ENCODE assay signal across 31 cellular contexts in the genomic region with DNA sequence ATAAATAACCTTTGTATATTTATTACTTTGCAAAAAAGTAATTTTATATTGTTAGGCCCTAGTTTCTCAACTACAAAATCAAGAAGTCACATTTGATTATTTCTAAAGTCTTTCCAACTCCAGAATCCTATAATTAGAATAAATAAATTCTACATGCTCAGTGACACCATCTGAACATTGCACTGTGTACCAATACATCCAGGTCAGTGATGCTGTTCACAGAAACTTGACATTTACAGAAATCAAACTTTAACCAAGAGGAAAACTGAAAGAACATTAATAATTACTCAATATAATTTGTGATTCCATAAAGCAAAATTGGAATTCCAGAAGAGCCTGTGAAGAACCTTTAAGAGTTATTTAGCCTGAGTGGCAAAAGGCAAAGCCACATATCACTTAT.
DNase-seq lines count a peak whose midpoint lies in the region; ATAC-seq and TF ChIP-seq lines count a peak whose summit lies in the region.
"Had no signal": no experiment of that assay in that cellular context is flagged by ENCODE, and none has a peak within 500 bp of the region (broad histone marks: within the 10 kb centered on the region; RNA-seq: fewer than 3 reads in every experiment).

No MANE protein-coding gene starts in this region.

- POLR2A ChIA-PET in IMR-90 (lab: Charles Lee; ENCODE audit: unreplicated experiment) = interaction anchor here (0.6 kb wide), 1 partner anchor 75 kb away, joined by 3 read pairs; no protein-coding TSS in a partner anchor

- DNase-seq in IMR-90 (no peak), esophagus muscularis mucosa (ENCODE audit: extremely low spot score) (no peak), nucleus accumbens (lab: John Stamatoyannopoulos, UW) (no peak)
- no peak for DNase-seq in activated effector memory CD4-positive, alpha-beta T cell treated with Interleukin-2 at 50 U/mL for 16 hours
- DNase-seq in activated naive CD8-positive, alpha-beta T cell treated with anti-CD3 and anti-CD28 coated beads for 36 hours = no peak
- DNase-seq: activated CD4-positive, alpha-beta T cell treated with anti-CD3 and anti-CD28 coated beads for 36 hours; activated CD8-positive, alpha-beta T cell treated with anti-CD3 and anti-CD28 coated beads, Interleukin-2, amount 10 ng/mL, durations not matched to agents 7 days and 5 days; anterior cingulate cortex; CD4-positive, alpha-beta T cell; cortex of kidney; EL; foreskin keratinocyte; head of caudate nucleus; islet precursor cell; Karpas-422; left ventricle myocardium superior; naive thymus-derived CD8-positive, alpha-beta T cell; NCI-H1417 treated with DMSO at 0.1 percent for 48 hours; NCI-H2081; Peyer's patch; SIG-M5; small intestine; stimulated activated CD4-positive, alpha-beta T cell treated with anti-CD3 and anti-CD28 coated beads, Interleukin-1b, Interleukin-23, amount 100 ng/mL, for 48 hours; stimulated activated naive CD4-positive, alpha-beta T cell treated with Interleukin-2 at 50 U/mL for 16 hours; T1000; testis; uterus had no signal

- peaks cover 52% of the 10 kb centered on the region for H3K4me1 Mint-ChIP-seq in nephron
- H3K4me1 Mint-ChIP-seq in activated naive CD8-positive, alpha-beta T cell treated with anti-CD3 and anti-CD28 coated beads for 36 hours = peaks cover 37% of the 10 kb centered on the region

- no peak overlapping the region for H2AK9ac ChIP-seq in IMR-90 (replicated peaks; ENCODE audit: low read depth, low read length, poor library complexity)

- peaks cover 2% of the 10 kb centered on the region for H3K9me3 Mint-ChIP-seq in nephron
- H3K9me3 Mint-ChIP-seq in activated naive CD8-positive, alpha-beta T cell treated with anti-CD3 and anti-CD28 coated beads for 36 hours = peaks cover 9% of the 10 kb centered on the region
- H3K9me3 Mint-ChIP-seq: CD4-positive, alpha-beta T cell; naive thymus-derived CD8-positive, alpha-beta T cell had no signal

- in situ Hi-C loops in IMR-90 (cut with MboI; ENCODE audit: low sequenced_read_pairs) = no loop called here

- 0 out of 2 replicates have a peak, but pooled peaks cover 6% of the 10 kb centered on the region for H4K20me1 ChIP-seq in IMR-90 (ENCODE audit: insufficient read depth, low read length)

- TF ChIP-seq CTCF in IMR-90 (conservative IDR thresholded peaks at IDR 0.05; ENCODE audit: low read depth, low read length) (no peak), esophagus muscularis mucosa (IDR thresholded peaks at IDR 0.05) (no peak), nephron (IDR thresholded peaks at IDR 0.05; ENCODE audit: unreplicated experiment in 3 of 3) (no peak)

- peak overlapping the region in 2 of 3 experiments; percentile 96 to 99 for H3K27ac Mint-ChIP-seq in nephron
- no peak overlapping the region for H3K27ac Mint-ChIP-seq in activated naive CD8-positive, alpha-beta T cell treated with anti-CD3 and anti-CD28 coated beads for 36 hours
- H3K27ac Mint-ChIP-seq: activated CD4-positive, alpha-beta T cell treated with anti-CD3 and anti-CD28 coated beads for 36 hours; activated CD8-positive, alpha-beta T cell treated with anti-CD3 and anti-CD28 coated beads, Interleukin-2, amount 10 ng/mL, durations not matched to agents 7 days and 5 days; CD4-positive, alpha-beta T cell had no signal

- no TSS peak for BruUV-seq in IMR-90 (replicated peaks; lab: Mats Ljungman, UMichigan)

- intact Hi-C loops in IMR-90 (cut with micrococcal nuclease) = loop anchor here (2.0 to 10.0 kb wide), 3 partner anchors 59 to 321 kb away; no protein-coding TSS in a partner anchor
- intact Hi-C loops in esophagus muscularis mucosa (cut with DNase I) = no loop called here

- H4K91ac ChIP-seq in IMR-90 (ENCODE audit: insufficient read depth, low read depth, low read length) = 0 out of 2 replicates have a peak overlapping the region, but pooled peaks have one; percentile 41

- peak overlapping the region; percentile 76; the same call in 1 of the 2 replicates for H2AK5ac ChIP-seq in IMR-90 (ENCODE audit: low read depth, low read length)

- H2BK120ac ChIP-seq in IMR-90 (ENCODE audit: low read depth, low read length) = peak overlapping the region; percentile 80

- peak overlapping the region; percentile 19; the same call in 1 of the 2 replicates for H3K4ac ChIP-seq in IMR-90 (ENCODE audit: low read depth, low read length)

- peak overlapping the region; percentile 77 for H2BK20ac ChIP-seq in IMR-90 (ENCODE audit: low read depth, low read length)

- H3K79me2 ChIP-seq in ACC112 (ENCODE audit: control insufficient read depth, insufficient read depth, low read length, unreplicated experiment) = peaks cover 47% of the 10 kb centered on the region

- H3K4me3 Mint-ChIP-seq in nephron = no peak overlapping the region
- no peak overlapping the region for H3K4me3 Mint-ChIP-seq in activated naive CD8-positive, alpha-beta T cell treated with anti-CD3 and anti-CD28 coated beads for 36 hours
- H3K4me3 Mint-ChIP-seq: activated CD4-positive, alpha-beta T cell treated with anti-CD3 and anti-CD28 coated beads for 36 hours; activated CD8-positive, alpha-beta T cell treated with anti-CD3 and anti-CD28 coated beads, Interleukin-2, amount 10 ng/mL, durations not matched to agents 7 days and 5 days; CD4-positive, alpha-beta T cell had no signal

- no peak overlapping the region; the same call in 1 of the 2 replicates for H3K4me3 ChIP-seq in ACC112 (ENCODE audit: low read depth, low read length)
- H3K4me3 ChIP-seq in IMR-90 (ENCODE audit: insufficient read depth, low read depth, low read length) = no peak overlapping the region
- H3K4me3 ChIP-seq in esophagus muscularis mucosa = no peak overlapping the region
- H3K4me3 ChIP-seq: Peyer's patch, testis, uterus had no signal

- peak overlapping the region; percentile 85 for H3K14ac ChIP-seq in IMR-90 (replicated peaks; ENCODE audit: low read depth, low read length)

- no peak for TF ChIP-seq RAD21 in IMR-90 (IDR thresholded peaks at IDR 0.05; ENCODE audit: low read length)

- no peaks in the 10 kb centered on the region for H3K27me3 ChIP-seq in ACC112 (ENCODE audit: insufficient read depth, low read length)
- no peaks in the 10 kb centered on the region for H3K27me3 ChIP-seq in IMR-90 (ENCODE audit: control insufficient read depth, insufficient read depth, low read length)
- no peaks in the 10 kb centered on the region for H3K27me3 ChIP-seq in esophagus muscularis mucosa
- H3K27me3 ChIP-seq: foreskin keratinocyte, Peyer's patch, testis, uterus had no signal

- peak overlapping the region; percentile 42; the same call in 1 of the 2 replicates for H3K9ac ChIP-seq in IMR-90 (ENCODE audit: low read depth, low read length)

- peaks cover 2% of the 10 kb centered on the region; the same call in 1 of the 2 replicates for H3K9me3 ChIP-seq in IMR-90 (ENCODE audit: control insufficient read depth, insufficient read depth, low read length)
- no peaks in the 10 kb centered on the region for H3K9me3 ChIP-seq in esophagus muscularis mucosa
- H3K9me3 ChIP-seq: Peyer's patch, testis, uterus had no signal

- CTCF ChIA-PET in IMR-90 (lab: Yijun Ruan, JAX) = no interaction called here

- H3K56ac ChIP-seq in IMR-90 (ENCODE audit: extremely low read depth, insufficient read depth, low read length) = no peak overlapping the region

- ATAC-seq in IMR-90 (ENCODE audit: low read depth) (no peak), GM21367 (IDR thresholded peaks at IDR 0.05; ENCODE audit: unreplicated experiment) (no peak)
- ATAC-seq: activated CD4-positive, alpha-beta T cell treated with anti-CD3 and anti-CD28 coated beads for 36 hours; activated CD8-positive, alpha-beta T cell treated with anti-CD3 and anti-CD28 coated beads, Interleukin-2, amount 10 ng/mL, durations not matched to agents 7 days and 5 days; foreskin keratinocyte; left ventricle myocardium superior; naive thymus-derived CD8-positive, alpha-beta T cell had no signal

- dilution Hi-C loops in IMR-90 (cut with HindIII; ENCODE audit: low sequenced_read_pairs, unreplicated experiment) = no loop called here

- H3K4me1 ChIP-seq in ACC112 (ENCODE audit: control insufficient read depth, insufficient read depth, low read length, unreplicated experiment) (peaks cover 51% of the 10 kb centered on the region), IMR-90 (ENCODE audit: control insufficient read depth, insufficient read depth, low read length) (peaks cover 9% of the 10 kb centered on the region), esophagus muscularis mucosa (peaks cover 20 to 63% (median 53%) of the 10 kb centered on the region in 4 donors)
- H3K4me1 ChIP-seq: testis, uterus had no signal

- TF ChIP-seq EP300 in esophagus muscularis mucosa (IDR thresholded peaks at IDR 0.05) = no peak

- no peak for TF ChIP-seq POLR2A in IMR-90 (IDR thresholded peaks at IDR 0.05; ENCODE audit: low read depth, low read length)
- no peak for TF ChIP-seq POLR2A in esophagus muscularis mucosa (IDR thresholded peaks at IDR 0.05; ENCODE audit: low read depth)

- H3K36me3 Mint-ChIP-seq in nephron (ENCODE audit: low read depth) = peaks cover 21% of the 10 kb centered on the region
- peaks cover 43% of the 10 kb centered on the region for H3K36me3 Mint-ChIP-seq in activated naive CD8-positive, alpha-beta T cell treated with anti-CD3 and anti-CD28 coated beads for 36 hours
- H3K36me3 Mint-ChIP-seq: naive thymus-derived CD8-positive, alpha-beta T cell had no signal

- H2AFZ ChIP-seq in ACC112 (ENCODE audit: low read length, unreplicated experiment) = no peak overlapping the region
- no peak overlapping the region for H2AFZ ChIP-seq in IMR-90 (replicated peaks; ENCODE audit: low read length, poor library complexity)

- peak overlapping the region in 1 of 2 experiments; percentile 61; a peak in 1 of 4 replicates for H4K8ac ChIP-seq in IMR-90 (ENCODE audit: low read depth in 2 of 2, low read length in 2 of 2)

- H3K27ac ChIP-seq in ACC112 (ENCODE audit: low read depth, low read length) (peak overlapping the region; percentile 87), IMR-90 (ENCODE audit: insufficient read depth, low read length) (no peak overlapping the region), esophagus muscularis mucosa (replicated peaks in 1 of 4) (peak overlapping the region in 3 of 4 donors; percentile 7 to 82 (median 82))
- H3K27ac ChIP-seq: foreskin keratinocyte, HL-60, testis had no signal

- no peaks in the 10 kb centered on the region for H3K9me1 ChIP-seq in IMR-90 (ENCODE audit: insufficient read depth, low read length)

- peaks cover 4 to 27% of the 10 kb centered on the region in 2 experiments; a peak in 3 of 4 replicates for H3K79me1 ChIP-seq in IMR-90 (ENCODE audit: low read depth in 1 of 2, low read length in 2 of 2)

- H3K4me2 ChIP-seq in IMR-90 (ENCODE audit: low read depth, low read length) = peak overlapping the region; percentile 30; the same call in 1 of the 2 replicates

- peak overlapping the region; percentile 57; the same call in 1 of the 3 replicates for H2BK15ac ChIP-seq in IMR-90 (ENCODE audit: low read depth, low read length)

- peak overlapping the region; percentile 71 for H2BK5ac ChIP-seq in IMR-90 (ENCODE audit: low read depth, low read length, poor library complexity, severe bottlenecking)

- H3K27me3 Mint-ChIP-seq in nephron (ENCODE audit: low read depth) = no peaks in the 10 kb centered on the region
- H3K27me3 Mint-ChIP-seq in activated naive CD8-positive, alpha-beta T cell treated with anti-CD3 and anti-CD28 coated beads for 36 hours = no peaks in the 10 kb centered on the region
- H3K27me3 Mint-ChIP-seq: activated CD4-positive, alpha-beta T cell treated with anti-CD3 and anti-CD28 coated beads for 36 hours; CD4-positive, alpha-beta T cell; naive thymus-derived CD8-positive, alpha-beta T cell had no signal

- H3K36me3 ChIP-seq in ACC112 (ENCODE audit: insufficient read depth, low read length) (no peaks in the 10 kb centered on the region), IMR-90 (ENCODE audit: control insufficient read depth, insufficient read depth, low read length) (no peaks in the 10 kb centered on the region), esophagus muscularis mucosa (no peaks in the 10 kb centered on the region)
- H3K36me3 ChIP-seq: Peyer's patch, uterus had no signal

- H3K23ac ChIP-seq in IMR-90 (ENCODE audit: low read depth, low read length) = peak overlapping the region; percentile 91

- H4K5ac ChIP-seq in IMR-90 (ENCODE audit: low read depth, low read length) = peak overlapping the region; percentile 32; the same call in 1 of the 2 replicates

- H3K18ac ChIP-seq in IMR-90 (ENCODE audit: low read depth, low read length) = peak overlapping the region; percentile 83; the same call in 1 of the 2 replicates
